In genomic region chr11:132033051-132033450, GRCh38 we compare ENCODE assay signal across 2 cellular contexts.
TF ChIP-seq lines count a peak whose summit lies in the region.

No MANE protein-coding gene starts in this region.

TF ChIP-seq in GM12878, 131 proteins besides CTCF, POLR2A, EP300 and RAD21 (continued from another document):
- TF ChIP-seq PKNOX1 (IDR thresholded peaks at IDR 0.05) (peak; percentile 59), MAX (IDR thresholded peaks at IDR 0.05; ENCODE audit: low read depth, low read length) (no peak), IRF3 (IDR thresholded peaks at IDR 0.05) (no peak), POU2F2 (IDR thresholded peaks at IDR 0.05; ENCODE audit: borderline replicate concordance, low read depth, low read length) (no peak), BRCA1 (IDR thresholded peaks at IDR 0.05; ENCODE audit: low read depth, low read length) (no peak)

TF ChIP-seq in HEK293T, 16 proteins besides CTCF, POLR2A, EP300 and RAD21 (continued from another document):
- TF ChIP-seq LEF1 (IDR thresholded peaks at IDR 0.05; ENCODE audit: borderline replicate concordance) (no peak), BHLHE40 (IDR thresholded peaks at IDR 0.05; ENCODE audit: borderline replicate concordance) (no peak), CTBP1 (IDR thresholded peaks at IDR 0.05; ENCODE audit: borderline replicate concordance) (no peak), ELF4 (IDR thresholded peaks at IDR 0.05) (no peak), HDGF (IDR thresholded peaks at IDR 0.05; ENCODE audit: borderline replicate concordance) (no peak), TARDBP (IDR thresholded peaks at IDR 0.05) (no peak), SP1 (IDR thresholded peaks at IDR 0.05) (no peak), ZNF384 (IDR thresholded peaks at IDR 0.05) (no peak), FOXA1 (IDR thresholded peaks at IDR 0.05) (no peak), FOXM1 (IDR thresholded peaks at IDR 0.05; ENCODE audit: borderline replicate concordance) (no peak), PKNOX1 (IDR thresholded peaks at IDR 0.05) (no peak), NFRKB (IDR thresholded peaks at IDR 0.05) (no peak)
TF ChIP-seq in HEK293T: peak in this region for 0.
